In genomic region chr17:29145289-29146058, GRCh38 we compare ENCODE assay signal across 8 cellular contexts. TPM values are rescaled to one million over a fixed set of nuclear protein-coding genes. Genes with fewer than 3 reads are reported as not detected.
A peak's percentile ranks its signal among the peaks of the same experiment; 100 is the strongest.
DNase-seq lines count a peak whose midpoint lies in the region; ATAC-seq and TF ChIP-seq lines count a peak whose summit lies in the region.

No MANE protein-coding gene starts in this region.

- H3K4me1 ChIP-seq in OCI-LY7 (ENCODE audit: insufficient read depth, low read length, poor library complexity, severe bottlenecking) (peaks cover 68% of the 10 kb centered on the region), thoracic aorta (ENCODE audit: control insufficient read depth in 1 of 2, low read depth in 2 of 2) (peaks cover 15 to 43% of the 10 kb centered on the region in 2 donors)

- no peaks in the 10 kb centered on the region for H3K79me2 ChIP-seq in OCI-LY7 (ENCODE audit: insufficient read depth, low read depth, low read length)

- ATAC-seq in natural killer cell (peak; percentile 50 to 62 (median 52)), thoracic aorta (ENCODE audit: insufficient number of reproducible peaks, low FRiP score, low read depth) (no peak)

- intact Hi-C loops in OCI-LY7 (cut with micrococcal nuclease; ENCODE audit: unreplicated experiment) (loop anchor here (1.0 to 10.0 kb wide), 3 partner anchors 21 to 419 kb away; partner anchors contain the start of genes ABHD15 and TP53I13), natural killer cell (cut with micrococcal nuclease) (loop anchor here (1.0 kb wide), 2 partner anchors 35 to 74 kb away; partner anchors contain the start of gene MYO18A)

- peak overlapping the region; percentile 6; the same call in 1 of the 2 replicates for H2AFZ ChIP-seq in OCI-LY7 (ENCODE audit: low read length)

- H3K9me2 ChIP-seq in OCI-LY7 (ENCODE audit: insufficient read depth, low read length): no peaks in the 10 kb centered on the region

- BruUV-seq in OCI-LY7 (replicated peaks; lab: Mats Ljungman, UMichigan): no TSS peak

- peak; percentile 51 for DNase-seq in NK-92 treated with Interleukin-12 subunit alpha and Interleukin-12 subunit beta, amount 100 ng/mL, for 24 hours (lab: John Stamatoyannopoulos, UW)
- DNase-seq in NK-92 (lab: John Stamatoyannopoulos, UW; ENCODE audit: unreplicated experiment): no peak
- peak; percentile 80 for DNase-seq in HuH-7 (ENCODE audit: low spot score)
- peak; percentile 83 for DNase-seq in OCI-LY7 (ENCODE audit: low spot score)
- peak; percentile 49 for DNase-seq in activated T-cell treated with anti-CD3 and anti-CD28 coated beads for 1 hour (ENCODE audit: low read depth)
- no peak for DNase-seq in epithelial cell of prostate (ENCODE audit: low read depth, low spot score)
- peak; percentile 55 for DNase-seq in natural killer cell
- no peak for DNase-seq in thoracic aorta (ENCODE audit: low spot score)

- no peaks in the 10 kb centered on the region for H3K9me3 ChIP-seq in OCI-LY7 (ENCODE audit: low read length)
- no peaks in the 10 kb centered on the region for H3K9me3 ChIP-seq in thoracic aorta

- peak overlapping the region; percentile 88 for H3K27ac Mint-ChIP-seq in natural killer cell

- H3K9me3 Mint-ChIP-seq in natural killer cell: no peaks in the 10 kb centered on the region

- H3K4me3 Mint-ChIP-seq in natural killer cell: peak overlapping the region; percentile 40

- POLR2A ChIA-PET in OCI-LY7 (lab: Charles Lee): interaction anchor here (1.0 to 1.6 kb wide), 4 partner anchors 31 to 149 kb away, joined by 3 to 4 read pairs (median 4); partner anchors contain the start of gene NUFIP2

- H3K4me3 ChIP-seq in OCI-LY7 (ENCODE audit: low read depth, low read length, poor library complexity, severe bottlenecking) (no peak overlapping the region), thoracic aorta (no peak overlapping the region)

- TF ChIP-seq CTCF in OCI-LY7 (conservative IDR thresholded peaks at IDR 0.05; ENCODE audit: low read length) (peak; percentile 74), natural killer cell (IDR thresholded peaks at IDR 0.05) (peak; percentile 69), thoracic aorta (IDR thresholded peaks at IDR 0.05) (peak; percentile 67)

- no peaks in the 10 kb centered on the region for H3K36me3 Mint-ChIP-seq in natural killer cell

- no peaks in the 10 kb centered on the region for H3K36me3 ChIP-seq in OCI-LY7 (ENCODE audit: insufficient read depth, low read length)
- H3K36me3 ChIP-seq in thoracic aorta: no peaks in the 10 kb centered on the region

- peak overlapping the region; percentile 21; the same call in 1 of the 2 replicates for H3K4me2 ChIP-seq in OCI-LY7 (ENCODE audit: low read length)

- no peaks in the 10 kb centered on the region for H3K27me3 ChIP-seq in thoracic aorta (replicated peaks; ENCODE audit: insufficient read depth)

- H3K4me1 Mint-ChIP-seq in natural killer cell: peaks cover 39 to 64% of the 10 kb centered on the region in 2 donors

- no peaks in the 10 kb centered on the region for H3K27me3 Mint-ChIP-seq in natural killer cell (ENCODE audit: low read depth in 2 of 2)

- CTCF ChIA-PET in OCI-LY7 (lab: Charles Lee; ENCODE audit: unreplicated experiment): interaction anchor here (0.6 to 1.8 kb wide), 9 partner anchors 8 to 96 kb away, joined by 3 to 10 read pairs (median 4); no protein-coding TSS in a partner anchor

- H3K27ac ChIP-seq in OCI-LY7 (ENCODE audit: low read depth, low read length, poor library complexity, severe bottlenecking) (peak overlapping the region; percentile 9), epithelial cell of prostate (peak overlapping the region; percentile 92), thoracic aorta (peak overlapping the region in 1 of 2 donors; percentile 51)

- H4K20me1 ChIP-seq in OCI-LY7 (ENCODE audit: insufficient read depth, low read length): no peaks in the 10 kb centered on the region

RNA-seq across cellular contexts. Expression of gene MYO18A, which starts 34.7 kb away (rescaled TPM):
- total RNA-seq in OCI-LY7 (2014; rRNA removed; shearing (Covaris generic)): 124 and 131 TPM in 2 replicates
- total RNA-seq in OCI-LY7 (2022): 128 and 143 TPM in 2 replicates
- total RNA-seq in natural killer cell: 100 to 1,000 TPM; 110 to 117 (median 115) TPM
- total RNA-seq in thoracic aorta: 100 to 1,000 TPM; 106 to 332 TPM

Comparison
In these comparisons a context has a peak if more than half of its experiments do, and no peak if none do; other contexts are left out.
1. DNase-seq: peak in NK-92 treated with Interleukin-12 subunit alpha and Interleukin-12 subunit beta, amount 100 ng/mL, for 24 hours (single experiment), HuH-7 (single experiment), OCI-LY7 (single experiment), activated T-cell treated with anti-CD3 and anti-CD28 coated beads for 1 hour (single experiment) and natural killer cell (single experiment); none in NK-92 (single experiment), epithelial cell of prostate (single experiment) and thoracic aorta (single experiment).
2. Peak in every context shown above with its lines, with median percentiles within 50 percentile points of each other: CTCF ChIP-seq.